ENCODE assay signal across 9 cellular contexts in the genomic region with DNA sequence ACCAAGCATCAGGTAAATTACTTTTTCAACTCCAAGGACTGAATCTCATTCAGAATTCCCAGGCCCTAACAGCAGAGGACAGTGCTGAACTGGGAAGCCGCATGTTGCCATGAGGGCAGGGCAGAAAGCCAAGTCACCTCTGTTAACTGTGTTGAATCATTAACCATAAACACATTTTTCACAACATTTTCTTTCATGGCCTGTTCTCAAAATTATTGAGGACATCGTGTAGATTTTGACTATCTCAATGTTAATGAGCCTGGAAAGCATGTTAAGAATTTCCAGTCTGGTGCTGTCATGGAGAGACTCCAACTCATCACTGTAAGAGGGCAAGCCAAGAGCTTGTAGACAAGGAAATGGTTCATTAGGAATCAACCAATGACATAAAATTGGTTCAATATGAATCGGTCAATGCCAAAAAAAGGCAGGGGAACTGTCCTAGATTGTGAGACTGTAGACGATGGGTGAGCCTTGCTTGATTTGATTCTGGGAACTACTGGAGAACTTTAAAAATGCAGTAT. TPM values are rescaled to one million over a fixed set of nuclear protein-coding genes. Genes with fewer than 3 reads are reported as not detected.
DNase-seq lines count a peak whose midpoint lies in the region; ATAC-seq and TF ChIP-seq lines count a peak whose summit lies in the region.
"Had no signal": no experiment of that assay in that cellular context is flagged by ENCODE, and none has a peak within 500 bp of the region (broad histone marks: within the 10 kb centered on the region; RNA-seq: fewer than 3 reads in every experiment).

No MANE protein-coding gene starts in this region.

- no peak overlapping the region for H3K4me3 Mint-ChIP-seq in CD8-positive, alpha-beta T cell

- WGBS in aorta, 2 donors, result 67 to 71% methylated on average over 4 of the region's 4 CpGs

- peaks cover 7% of the 10 kb centered on the region for H3K4me1 ChIP-seq in PC-3 (ENCODE audit: insufficient read depth, low read length)
- no peaks in the 10 kb centered on the region for H3K4me1 ChIP-seq in aorta (ENCODE audit: control insufficient read depth in 1 of 2, insufficient read depth in 2 of 2, low read length in 2 of 2)
- H3K4me1 ChIP-seq in CD8-positive, alpha-beta T cell (ENCODE audit: insufficient read depth, low read length), result no peaks in the 10 kb centered on the region

- no peak overlapping the region for H3K9ac ChIP-seq in PC-3 (ENCODE audit: low read length)

- H3K4me3 ChIP-seq in PC-3 (ENCODE audit: low read length) (no peak overlapping the region), aorta (ENCODE audit: low read length in 2 of 2) (no peak overlapping the region)
- H3K4me3 ChIP-seq in CD8-positive, alpha-beta T cell (ENCODE audit: low read depth, low read length), result no peak overlapping the region
- H3K4me3 ChIP-seq: spleen had no signal

- no peak overlapping the region for H3K27ac ChIP-seq in PC-3 (ENCODE audit: low read length)
- no peak overlapping the region for H3K27ac ChIP-seq in aorta (ENCODE audit: low read depth in 1 of 2, low read length in 2 of 2)
- H3K27ac ChIP-seq in CD8-positive, alpha-beta T cell (ENCODE audit: low read depth, low read length), result no peak overlapping the region
- H3K27ac ChIP-seq: spleen had no signal

- H3K27me3 ChIP-seq in PC-3 (ENCODE audit: low read length) (no peaks in the 10 kb centered on the region), aorta (ENCODE audit: control insufficient read depth in 1 of 2, insufficient read depth in 2 of 2, low read length in 1 of 2) (no peaks in the 10 kb centered on the region)
- H3K27me3 ChIP-seq in CD8-positive, alpha-beta T cell (ENCODE audit: insufficient read depth, low read length), result no peaks in the 10 kb centered on the region
- H3K27me3 ChIP-seq: spleen had no signal

- CTCF ChIA-PET in PC-3 (lab: Charles Lee), result interaction anchor here (0.7 kb wide), 1 partner anchor 10 kb away, joined by 3 read pairs; no protein-coding TSS in a partner anchor
- CTCF ChIA-PET in CD8-positive, alpha-beta T cell (lab: Charles Lee), result no interaction called here

- H3K4me2 ChIP-seq in PC-3 (ENCODE audit: low read length), result no peak overlapping the region

- no TSS peak for BruUV-seq in PC-3 (replicated peaks; lab: Mats Ljungman, UMichigan)

- H3K27ac Mint-ChIP-seq in CD8-positive, alpha-beta T cell, result no peak overlapping the region

- H3F3A ChIP-seq in PC-3 (ENCODE audit: low read length, unreplicated experiment), result no peaks in the 10 kb centered on the region

- intact Hi-C loops in PC-3 (cut with micrococcal nuclease) (loop anchor here (1.0 to 2.0 kb wide), 2 partner anchors 33 to 171 kb away; a partner anchor contains a TSS), aorta (cut with DNase I) (no loop called here)
- intact Hi-C loops in CD8-positive, alpha-beta T cell (cut with DNase I, micrococcal nuclease), result no loop called here

- TF ChIP-seq CTCF in PC-3 (conservative IDR thresholded peaks at IDR 0.05; ENCODE audit: low read depth, low read length), result peak; percentile 77
- no peak for TF ChIP-seq CTCF in CD8-positive, alpha-beta T cell (IDR thresholded peaks at IDR 0.05)

- H3K9me3 ChIP-seq in PC-3 (ENCODE audit: low read length) (no peaks in the 10 kb centered on the region), aorta (ENCODE audit: control insufficient read depth, low read length) (no peaks in the 10 kb centered on the region)
- no peaks in the 10 kb centered on the region for H3K9me3 ChIP-seq in CD8-positive, alpha-beta T cell (ENCODE audit: low read length)
- H3K9me3 ChIP-seq: spleen had no signal

- no peaks in the 10 kb centered on the region for H3K36me3 Mint-ChIP-seq in CD8-positive, alpha-beta T cell

- H3K9me2 ChIP-seq in PC-3 (replicated peaks; ENCODE audit: low read length), result no peaks in the 10 kb centered on the region

- H3K27me3 Mint-ChIP-seq in CD8-positive, alpha-beta T cell (ENCODE audit: low read depth), result peaks cover 10% of the 10 kb centered on the region

- peak; percentile 92 for DNase-seq in EH (ENCODE audit: low read depth)
- DNase-seq in PC-3, result peak; percentile 62
- DNase-seq in fibroblast of the conjunctiva (ENCODE audit: low read depth), result peak; percentile 67
- peak; percentile 38 for DNase-seq in pons (ENCODE audit: low spot score)
- DNase-seq in aorta, result no peak
- DNase-seq in inferior parietal cortex (ENCODE audit: extremely low spot score), result no peak
- no peak for DNase-seq in CD8-positive, alpha-beta T cell
- DNase-seq: spleen had no signal

- peak; percentile 56 for ATAC-seq in PC-3
- no peak for ATAC-seq in aorta (ENCODE audit: low FRiP score)
- no peak for ATAC-seq in GM21528 (IDR thresholded peaks at IDR 0.05; ENCODE audit: low FRiP score, unreplicated experiment)
- ATAC-seq in CD8-positive, alpha-beta T cell, result no peak

- POLR2A ChIA-PET in PC-3 (lab: Charles Lee; ENCODE audit: unreplicated experiment), result no interaction called here
- POLR2A ChIA-PET in CD8-positive, alpha-beta T cell (lab: Charles Lee), result no interaction called here

- no peaks in the 10 kb centered on the region for H4K20me1 ChIP-seq in PC-3 (ENCODE audit: low read length)

- H3K4me1 Mint-ChIP-seq in CD8-positive, alpha-beta T cell (ENCODE audit: low read depth), result no peaks in the 10 kb centered on the region

- no peaks in the 10 kb centered on the region for H3K36me3 ChIP-seq in PC-3 (ENCODE audit: low read depth, low read length)
- no peaks in the 10 kb centered on the region for H3K36me3 ChIP-seq in aorta (ENCODE audit: control insufficient read depth in 1 of 2, insufficient read depth in 2 of 2, low read length in 1 of 2)
- no peaks in the 10 kb centered on the region for H3K36me3 ChIP-seq in CD8-positive, alpha-beta T cell (ENCODE audit: insufficient read depth, low read length)
- H3K36me3 ChIP-seq: spleen had no signal

- H3K79me2 ChIP-seq in PC-3 (ENCODE audit: low read length), result no peaks in the 10 kb centered on the region

- H3K9me3 Mint-ChIP-seq in CD8-positive, alpha-beta T cell, result no peaks in the 10 kb centered on the region

- H2AFZ ChIP-seq in PC-3 (ENCODE audit: low read length), result no peak overlapping the region

RNA-seq across cellular contexts. Expression of a gene that starts 33.7 kb away (rescaled TPM):
- total RNA-seq in PC-3 (2014; rRNA removed) (3.1 and 5.3 TPM in 2 replicates), aorta (10 to 100 TPM; 20.7 to 26.6 TPM)
- 10 to 100 TPM in 1 of 2 donors, under 1 TPM in 1; 0.56 to 15.5 TPM for polyA plus RNA-seq in aorta
- total RNA-seq in CD8-positive, alpha-beta T cell, result under 1 TPM; 0.30 to 0.78 TPM

Comparison
In these comparisons a context has a peak if more than half of its experiments do, and no peak if none do; other contexts are left out.
1. DNase-seq: peak in EH (single experiment), PC-3 (single experiment), fibroblast of the conjunctiva (single experiment) and pons (single experiment); none in aorta (0 of 2), inferior parietal cortex (single experiment) and CD8-positive, alpha-beta T cell (0 of 7).